In the genomic region with DNA sequence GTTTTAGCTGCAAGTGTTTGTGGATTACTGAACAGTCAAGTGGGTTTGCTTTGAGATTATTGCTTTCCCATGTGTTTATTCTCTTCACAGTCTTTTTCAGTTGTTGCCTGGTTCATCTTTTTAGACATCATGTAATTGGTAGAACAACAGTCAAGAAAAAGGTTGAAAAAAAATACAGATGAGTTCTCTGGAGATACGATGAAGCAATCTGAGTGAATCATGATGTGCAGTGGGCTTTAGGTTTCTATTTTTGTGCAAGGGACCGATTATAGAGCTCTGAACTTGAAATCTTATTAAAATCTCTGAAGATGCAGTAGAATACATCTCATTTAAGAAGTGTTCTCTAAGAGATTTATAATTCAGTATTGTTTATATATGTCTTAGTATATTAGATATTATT, we compare ENCODE assay signal across 14 cellular contexts.
DNase-seq lines count a peak whose midpoint lies in the region; ATAC-seq and TF ChIP-seq lines count a peak whose summit lies in the region.
"Had no signal": no experiment of that assay in that cellular context is flagged by ENCODE, and none has a peak within 500 bp of the region (broad histone marks: within the 10 kb centered on the region; RNA-seq: fewer than 3 reads in every experiment).

No MANE protein-coding gene starts in this region.

- in situ Hi-C loops in IMR-90 (cut with MboI; ENCODE audit: low sequenced_read_pairs), result no loop called here

- no peaks in the 10 kb centered on the region for H3K9me3 ChIP-seq in IMR-90 (ENCODE audit: control insufficient read depth, insufficient read depth, low read length)

- H3K27ac ChIP-seq in IMR-90 (ENCODE audit: insufficient read depth, low read length), result no peak overlapping the region
- H3K27ac ChIP-seq: BLaER1 treated with 17β-estradiol and CSF1 and Interleukin-3, amounts not matched to agents 10 nM and 100 nM had no signal

- no peak overlapping the region for H4K5ac ChIP-seq in IMR-90 (ENCODE audit: low read depth, low read length)

- intact Hi-C loops in IMR-90 (cut with micrococcal nuclease), result no loop called here

- no peak overlapping the region for H3K4me3 ChIP-seq in IMR-90 (ENCODE audit: insufficient read depth, low read depth, low read length)
- H3K4me3 ChIP-seq: BLaER1 treated with 17β-estradiol and CSF1 and Interleukin-3, amounts not matched to agents 10 nM and 100 nM had no signal

- H3K79me1 ChIP-seq in IMR-90 (ENCODE audit: low read depth in 1 of 2, low read length in 2 of 2), result no peaks in the 10 kb centered on the region

- peaks cover 3% of the 10 kb centered on the region for H3K4me1 ChIP-seq in IMR-90 (ENCODE audit: control insufficient read depth, insufficient read depth, low read length)
- H3K4me1 ChIP-seq: BLaER1 treated with 17β-estradiol and CSF1 and Interleukin-3, amounts not matched to agents 10 nM and 100 nM had no signal

- no peak overlapping the region for H4K8ac ChIP-seq in IMR-90 (ENCODE audit: low read depth in 2 of 2, low read length in 2 of 2)

- H3K27me3 ChIP-seq in IMR-90 (ENCODE audit: control insufficient read depth, insufficient read depth, low read length), result no peaks in the 10 kb centered on the region
- H3K27me3 ChIP-seq: BLaER1 treated with 17β-estradiol and CSF1 and Interleukin-3, amounts not matched to agents 10 nM and 100 nM had no signal

- TF ChIP-seq CTCF in IMR-90 (conservative IDR thresholded peaks at IDR 0.05; ENCODE audit: low read depth, low read length) (no peak), GM10266 (IDR thresholded peaks at IDR 0.05; ENCODE audit: control insufficient read depth, insufficient read depth, low read depth, missing control alignments) (no peak)

- no peak overlapping the region for H3K23ac ChIP-seq in IMR-90 (ENCODE audit: low read depth, low read length)

- no peak overlapping the region for H2BK120ac ChIP-seq in IMR-90 (ENCODE audit: low read depth, low read length)

- H2AFZ ChIP-seq in IMR-90 (replicated peaks; ENCODE audit: low read length, poor library complexity), result no peak overlapping the region

- CTCF ChIA-PET in IMR-90 (lab: Yijun Ruan, JAX), result no interaction called here

- WGBS in IMR-90 (ENCODE audit: extremely low coverage in 2 of 2, insufficient read length in 1 of 2), 2 experiments, result no CpG with 5 or more reads among the region's 2 CpGs

- H3K14ac ChIP-seq in IMR-90 (replicated peaks; ENCODE audit: low read depth, low read length), result no peak overlapping the region

- no TSS peak for BruUV-seq in IMR-90 (replicated peaks; lab: Mats Ljungman, UMichigan)

- POLR2A ChIA-PET in IMR-90 (lab: Charles Lee; ENCODE audit: unreplicated experiment), result no interaction called here

- dilution Hi-C loops in IMR-90 (cut with HindIII; ENCODE audit: low sequenced_read_pairs, unreplicated experiment), result no loop called here

- no peak overlapping the region for H3K4ac ChIP-seq in IMR-90 (ENCODE audit: low read depth, low read length)

- no peak overlapping the region for H3K18ac ChIP-seq in IMR-90 (ENCODE audit: low read depth, low read length)

- peak; percentile 26 for DNase-seq in IMR-90
- peak; percentile 57 for DNase-seq in amniotic epithelial cell (ENCODE audit: low read depth)
- peak; percentile 19 for DNase-seq in fibroblast of peridontal ligament (ENCODE audit: extremely low read depth)
- DNase-seq in myocyte (ENCODE audit: low read depth), result peak; percentile 20
- no peak for DNase-seq in GM03348 (ENCODE audit: low spot score)
- DNase-seq in OCI-M1 (lab: John Stamatoyannopoulos, UW), result no peak
- no peak for DNase-seq in NCI-H128 (lab: John Stamatoyannopoulos, UW; ENCODE audit: unreplicated experiment)
- DNase-seq in GM10266 (ENCODE audit: extremely low spot score), result no peak
- DNase-seq: ACHN; CD4-positive, CD25-positive, alpha-beta regulatory T cell; DMS79; HCEC 1CT; HFFc6 had no signal

- no peaks in the 10 kb centered on the region for H3K36me3 ChIP-seq in IMR-90 (ENCODE audit: control insufficient read depth, insufficient read depth, low read length)
- H3K36me3 ChIP-seq: BLaER1 treated with 17β-estradiol and CSF1 and Interleukin-3, amounts not matched to agents 10 nM and 100 nM had no signal

- H2BK5ac ChIP-seq in IMR-90 (ENCODE audit: low read depth, low read length, poor library complexity, severe bottlenecking), result no peak overlapping the region

- ATAC-seq in IMR-90 (ENCODE audit: low read depth), result no peak

- TF ChIP-seq POLR2A in IMR-90 (IDR thresholded peaks at IDR 0.05; ENCODE audit: low read depth, low read length), result no peak

- TF ChIP-seq RAD21 in IMR-90 (IDR thresholded peaks at IDR 0.05; ENCODE audit: low read length), result no peak

- H3K9me1 ChIP-seq in IMR-90 (ENCODE audit: insufficient read depth, low read length), result no peaks in the 10 kb centered on the region

- no peak overlapping the region for H2AK9ac ChIP-seq in IMR-90 (replicated peaks; ENCODE audit: low read depth, low read length, poor library complexity)

- no peak overlapping the region for H2BK15ac ChIP-seq in IMR-90 (ENCODE audit: low read depth, low read length)

- H3K4me2 ChIP-seq in IMR-90 (ENCODE audit: low read depth, low read length), result no peak overlapping the region
- H3K4me2 ChIP-seq: BLaER1 treated with 17β-estradiol and CSF1 and Interleukin-3, amounts not matched to agents 10 nM and 100 nM had no signal

- H2BK20ac ChIP-seq in IMR-90 (ENCODE audit: low read depth, low read length), result no peak overlapping the region

- H2AK5ac ChIP-seq in IMR-90 (ENCODE audit: low read depth, low read length), result no peak overlapping the region

- H4K20me1 ChIP-seq in IMR-90 (ENCODE audit: insufficient read depth, low read length), result no peaks in the 10 kb centered on the region
- H4K20me1 ChIP-seq: BLaER1 treated with 17β-estradiol and CSF1 and Interleukin-3, amounts not matched to agents 10 nM and 100 nM had no signal

- no peak overlapping the region for H4K91ac ChIP-seq in IMR-90 (ENCODE audit: insufficient read depth, low read depth, low read length)

- H3K9ac ChIP-seq in IMR-90 (ENCODE audit: low read depth, low read length), result no peak overlapping the region
- H3K9ac ChIP-seq: BLaER1 treated with 17β-estradiol and CSF1 and Interleukin-3, amounts not matched to agents 10 nM and 100 nM had no signal

- no peak overlapping the region for H3K56ac ChIP-seq in IMR-90 (ENCODE audit: extremely low read depth, insufficient read depth, low read length)

TF ChIP-seq in IMR-90, 13 proteins besides CTCF, POLR2A, EP300 and RAD21:
- TF ChIP-seq RCOR1 (IDR thresholded peaks at IDR 0.05; ENCODE audit: insufficient replicate concordance, low read length) (no peak), CEBPB (IDR thresholded peaks at IDR 0.05; ENCODE audit: low read depth, low read length) (peak; percentile 75; the same call in 1 of the 2 replicates), CHD1 (IDR thresholded peaks at IDR 0.05; ENCODE audit: low read depth, low read length) (no peak)
- TF ChIP-seq, protein P1, sequence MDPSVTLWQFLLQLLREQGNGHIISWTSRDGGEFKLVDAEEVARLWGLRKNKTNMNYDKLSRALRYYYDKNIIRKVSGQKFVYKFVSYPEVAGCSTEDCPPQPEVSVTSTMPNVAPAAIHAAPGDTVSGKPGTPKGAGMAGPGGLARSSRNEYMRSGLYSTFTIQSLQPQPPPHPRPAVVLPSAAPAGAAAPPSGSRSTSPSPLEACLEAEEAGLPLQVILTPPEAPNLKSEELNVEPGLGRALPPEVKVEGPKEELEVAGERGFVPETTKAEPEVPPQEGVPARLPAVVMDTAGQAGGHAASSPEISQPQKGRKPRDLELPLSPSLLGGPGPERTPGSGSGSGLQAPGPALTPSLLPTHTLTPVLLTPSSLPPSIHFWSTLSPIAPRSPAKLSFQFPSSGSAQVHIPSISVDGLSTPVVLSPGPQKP (IDR thresholded peaks at IDR 0.05; ENCODE audit: borderline replicate concordance, low read depth, low read length), result no peak
- TF ChIP-seq, protein P2, sequence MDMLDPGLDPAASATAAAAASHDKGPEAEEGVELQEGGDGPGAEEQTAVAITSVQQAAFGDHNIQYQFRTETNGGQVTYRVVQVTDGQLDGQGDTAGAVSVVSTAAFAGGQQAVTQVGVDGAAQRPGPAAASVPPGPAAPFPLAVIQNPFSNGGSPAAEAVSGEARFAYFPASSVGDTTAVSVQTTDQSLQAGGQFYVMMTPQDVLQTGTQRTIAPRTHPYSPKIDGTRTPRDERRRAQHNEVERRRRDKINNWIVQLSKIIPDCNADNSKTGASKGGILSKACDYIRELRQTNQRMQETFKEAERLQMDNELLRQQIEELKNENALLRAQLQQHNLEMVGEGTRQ (IDR thresholded peaks at IDR 0.05; ENCODE audit: low read depth, low read length), result no peak
TF ChIP-seq in IMR-90: peak in this region for 1.

Comparison
In these comparisons a context has a peak if more than half of its experiments do, and no peak if none do; other contexts are left out.
1. DNase-seq: peak in IMR-90 (single experiment), amniotic epithelial cell (single experiment), fibroblast of peridontal ligament (single experiment) and myocyte (single experiment); none in GM03348 (single experiment), OCI-M1 (single experiment), NCI-H128 (single experiment) and GM10266 (single experiment).